8 cellular contexts compared by ENCODE assay signal in the genomic region with DNA sequence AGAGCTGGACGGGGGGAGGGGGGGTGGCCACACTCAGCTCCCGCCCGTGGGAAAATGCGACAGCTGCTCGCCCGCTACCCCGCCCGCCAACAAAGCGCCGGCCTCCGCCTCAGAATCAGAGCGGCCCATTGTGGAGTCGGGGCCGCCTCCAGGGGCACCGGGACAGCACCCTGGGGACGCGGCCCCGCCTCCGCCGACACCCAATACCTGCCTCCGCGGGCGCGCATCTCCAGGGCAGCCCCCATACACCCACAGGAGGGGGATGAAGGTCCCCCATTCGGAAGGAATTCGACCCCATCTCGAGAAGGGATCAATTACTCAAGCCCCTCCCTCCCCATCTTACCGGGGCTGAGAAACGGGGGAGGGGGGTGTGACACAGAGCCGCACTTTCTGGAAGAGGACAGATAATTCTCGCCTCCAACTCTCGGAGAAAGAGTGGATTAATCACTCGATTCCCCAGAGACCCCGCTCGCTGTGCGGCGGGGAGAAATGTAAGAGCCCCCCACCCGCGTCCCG. TPM values are rescaled to one million over a fixed set of nuclear protein-coding genes. Genes with fewer than 3 reads are reported as not detected.
DNase-seq lines count a peak whose midpoint lies in the region; ATAC-seq and TF ChIP-seq lines count a peak whose summit lies in the region.

No MANE protein-coding gene starts in this region.

- H3K36me3 Mint-ChIP-seq in activated B cell treated with CpG ODN at 0.5 μM for 24 hours (ENCODE audit: low read depth), result peaks cover 8% of the 10 kb centered on the region

- intact Hi-C loops in activated B cell treated with CpG ODN at 0.5 μM for 24 hours (cut with micrococcal nuclease), result no loop called here

- H3K27ac Mint-ChIP-seq in activated B cell treated with CpG ODN at 0.5 μM for 24 hours, result peak overlapping the region; percentile 24

- H3K4me3 Mint-ChIP-seq in activated B cell treated with CpG ODN at 0.5 μM for 24 hours, result peak overlapping the region; percentile 83

- no peak for ATAC-seq in activated B cell treated with CpG ODN at 0.5 μM for 24 hours (ENCODE audit: low read depth)
- no peak for ATAC-seq in GM21529 (IDR thresholded peaks at IDR 0.05; ENCODE audit: unreplicated experiment)

- H3K27me3 Mint-ChIP-seq in activated B cell treated with CpG ODN at 0.5 μM for 24 hours, result no peaks in the 10 kb centered on the region

- POLR2A ChIA-PET in activated B cell treated with CpG ODN at 0.5 μM for 24 hours (lab: Charles Lee), result interaction anchor here (1.2 kb wide), 1 partner anchor 11 kb away, joined by 3 read pairs; no protein-coding TSS in a partner anchor

- CTCF ChIA-PET in activated B cell treated with CpG ODN at 0.5 μM for 24 hours (lab: Charles Lee), result no interaction called here

- no peaks in the 10 kb centered on the region for H3K9me3 Mint-ChIP-seq in activated B cell treated with CpG ODN at 0.5 μM for 24 hours

- H3K4me1 Mint-ChIP-seq in activated B cell treated with CpG ODN at 0.5 μM for 24 hours, result peaks cover 42% of the 10 kb centered on the region

- DNase-seq in DMS53 (lab: John Stamatoyannopoulos, UW) (peak; percentile 73), DMS53 treated with DMSO at 0.1 percent for 48 hours (lab: John Stamatoyannopoulos, UW; ENCODE audit: unreplicated experiment) (no peak), activated B cell treated with CpG ODN at 0.5 μM for 24 hours (peak; percentile 50), cerebellum (ENCODE audit: low spot score) (peak; percentile 28), left kidney (ENCODE audit: low read depth, low spot score) (peak; percentile 71), SHP77 treated with DMSO at 0.1 percent for 48 hours (lab: John Stamatoyannopoulos, UW) (no peak)
- peak; percentile 63 for DNase-seq in stimulated activated CD4-positive, alpha-beta T cell treated with anti-CD3 and anti-CD28 coated beads, Interleukin-2, amount 100 ng/mL, for 4 hours (ENCODE audit: low read depth)

- no peak for TF ChIP-seq CTCF in activated B cell treated with CpG ODN at 0.5 μM for 24 hours (IDR thresholded peaks at IDR 0.05)

RNA-seq across cellular contexts. Expression of gene NOTCH1, which starts 1.2 kb away (rescaled TPM):
- total RNA-seq in activated B cell treated with CpG ODN at 0.5 μM for 24 hours (24.9 and 26.6 TPM in 2 replicates), cerebellum (35.2 TPM)

Comparison
In these comparisons a context has a peak if more than half of its experiments do, and no peak if none do; other contexts are left out.
1. DNase-seq: peak in DMS53 (single experiment), activated B cell treated with CpG ODN at 0.5 μM for 24 hours (single experiment), cerebellum (single experiment), left kidney (single experiment) and stimulated activated CD4-positive, alpha-beta T cell treated with anti-CD3 and anti-CD28 coated beads, Interleukin-2, amount 100 ng/mL, for 4 hours (single experiment); none in DMS53 treated with DMSO at 0.1 percent for 48 hours (single experiment) and SHP77 treated with DMSO at 0.1 percent for 48 hours (single experiment).